27 cellular contexts compared by ENCODE assay signal in genomic region chr7:151301471-151302462, GRCh38. TPM values are rescaled to one million over a fixed set of nuclear protein-coding genes. Genes with fewer than 3 reads are reported as not detected.
"Had no signal": no experiment of that assay in that cellular context is flagged by ENCODE, and none has a peak within 500 bp of the region (broad histone marks: within the 10 kb centered on the region; RNA-seq: fewer than 3 reads in every experiment).

No MANE protein-coding gene starts in this region.

- H3K36me3 ChIP-seq: breast epithelium had no signal

- H3K36me3 Mint-ChIP-seq: activated CD4-positive, alpha-beta memory T cell treated with anti-CD3 and anti-CD28 coated beads for 36 hours; activated naive CD4-positive, alpha-beta T cell treated with anti-CD3 and anti-CD28 coated beads, Interleukin-2, amount 50 U/mL, for 24 hours; T-cell had no signal

- H3K27ac ChIP-seq: breast epithelium, SK-N-MC had no signal

- ATAC-seq: HepG2, Right ventricle myocardium inferior, T-cell had no signal

- FAIRE-seq: HepG2, TTC549 had no signal

- H3K9me3 ChIP-seq: breast epithelium had no signal

- H3K4me1 ChIP-seq: breast epithelium had no signal

- H3K4me3 Mint-ChIP-seq: activated B cell treated with CpG ODN at 0.5 μM for 24 hours; activated CD4-positive, alpha-beta memory T cell treated with anti-CD3 and anti-CD28 coated beads for 36 hours; activated CD4-positive, alpha-beta T cell treated with anti-CD3 and anti-CD28 coated beads, Interleukin-2, amount 10 ng/mL, durations not matched to agents 7 days and 5 days; activated naive CD4-positive, alpha-beta T cell treated with anti-CD3 and anti-CD28 coated beads, Interleukin-2, amount 50 U/mL, for 24 hours; activated T-cell treated with anti-CD3 and anti-CD28 coated beads, Interleukin-2, amount 50 U/mL, for 24 hours; activated T-helper 1 cell treated with anti-CD3 and anti-CD28 coated beads, Interleukin-12 subunit alpha, Interleukin-12 subunit beta, Interleukin-2, Interleukin-4 antibody, amounts not matched to agents 30 ng/mL and 10 ng/mL and 1 ng/mL, durations not matched to agents 14 hours and 24 hours and 36 hours had no signal

- DNase-seq: activated B cell treated with CpG ODN at 0.5 μM for 24 hours; activated CD4-positive, alpha-beta memory T cell treated with anti-CD3 and anti-CD28 coated beads for 36 hours; activated CD4-positive, alpha-beta T cell treated with anti-CD3 and anti-CD28 coated beads, Interleukin-2, amount 10 ng/mL, durations not matched to agents 7 days and 5 days; activated effector memory CD4-positive, alpha-beta T cell treated with Interleukin-2 at 50 U/mL for 16 hours; activated naive CD4-positive, alpha-beta T cell; activated T-cell treated with anti-CD3 and anti-CD28 coated beads, Interleukin-2, amount 50 U/mL, for 24 hours; aorta; Karpas-422; NCI-H1105 treated with DMSO at 0.1 percent for 48 hours; NCI-H1436 treated with DMSO at 0.1 percent for 48 hours; NCI-H187 treated with DMSO at 0.1 percent for 48 hours; NCI-H2081 treated with DMSO at 0.1 percent for 48 hours; NCI-H2227 treated with DMSO at 0.1 percent for 48 hours; NCI-H446 treated with DMSO at 0.1 percent for 48 hours; NCI-H524 treated with DMSO at 0.1 percent for 48 hours; NCI-H748 treated with DMSO at 0.1 percent for 48 hours; RPMI8226; T-cell; T-helper 2 cell; T1000 had no signal

- H3K9me3 Mint-ChIP-seq: activated B cell treated with CpG ODN at 0.5 μM for 24 hours; activated CD4-positive, alpha-beta memory T cell treated with anti-CD3 and anti-CD28 coated beads for 36 hours; activated naive CD4-positive, alpha-beta T cell treated with anti-CD3 and anti-CD28 coated beads, Interleukin-2, amount 50 U/mL, for 24 hours; activated T-cell treated with anti-CD3 and anti-CD28 coated beads, Interleukin-2, amount 50 U/mL, for 24 hours; activated T-helper 1 cell treated with anti-CD3 and anti-CD28 coated beads, Interleukin-12 subunit alpha, Interleukin-12 subunit beta, Interleukin-2, Interleukin-4 antibody, amounts not matched to agents 30 ng/mL and 10 ng/mL and 1 ng/mL, durations not matched to agents 14 hours and 24 hours and 36 hours; T-cell had no signal

- H3K4me3 ChIP-seq: breast epithelium, SK-N-MC had no signal

- H3K27ac Mint-ChIP-seq: activated B cell treated with CpG ODN at 0.5 μM for 24 hours; activated CD4-positive, alpha-beta memory T cell treated with anti-CD3 and anti-CD28 coated beads for 36 hours; activated CD4-positive, alpha-beta T cell treated with anti-CD3 and anti-CD28 coated beads, Interleukin-2, amount 10 ng/mL, durations not matched to agents 7 days and 5 days; activated naive CD4-positive, alpha-beta T cell treated with anti-CD3 and anti-CD28 coated beads, Interleukin-2, amount 50 U/mL, for 24 hours; activated T-cell treated with anti-CD3 and anti-CD28 coated beads, Interleukin-2, amount 50 U/mL, for 24 hours; activated T-helper 1 cell treated with anti-CD3 and anti-CD28 coated beads, Interleukin-12 subunit alpha, Interleukin-12 subunit beta, Interleukin-2, Interleukin-4 antibody, amounts not matched to agents 30 ng/mL and 10 ng/mL and 1 ng/mL, durations not matched to agents 14 hours and 24 hours and 36 hours; T-cell had no signal

RNA-seq across cellular contexts. Expression of gene SMARCD3, which starts 53.3 kb away (rescaled TPM):
- total RNA-seq: activated B cell treated with CpG ODN at 0.5 μM for 24 hours had no signal
